ENCODE assay signal across 24 cellular contexts in genomic region chr4:94357624-94358023, GRCh38. TPM values are rescaled to one million over a fixed set of nuclear protein-coding genes. Genes with fewer than 3 reads are reported as not detected.
DNase-seq lines count a peak whose midpoint lies in the region; ATAC-seq and TF ChIP-seq lines count a peak whose summit lies in the region.
"Had no signal": no experiment of that assay in that cellular context is flagged by ENCODE, and none has a peak within 500 bp of the region (broad histone marks: within the 10 kb centered on the region; RNA-seq: fewer than 3 reads in every experiment).

No MANE protein-coding gene starts in this region.

- DNase-seq in MCF 10A (ENCODE audit: unreplicated experiment) (peak; percentile 22), breast epithelium (ENCODE audit: low spot score in 2 of 2) (no peak), amniotic epithelial cell (ENCODE audit: low read depth) (peak; percentile 21), fibroblast of pulmonary artery (ENCODE audit: low read depth) (peak; percentile 27), amniotic stem cell (lab: John Stamatoyannopoulos, UW) (no peak)
- DNase-seq in stimulated activated effector memory CD8-positive, alpha-beta T cell treated with anti-CD3 and anti-CD28 coated beads, Interleukin-12 subunit alpha, Interleukin-12 subunit beta, amount 100 ng/mL, for 72 hours (ENCODE audit: low spot score in 2 of 2): no peak
- DNase-seq: 8988T; AML-193; C1 segment of cervical spinal cord; CD8-positive, alpha-beta T cell; DMS53; H7; NCI-H1105 treated with DMSO at 0.1 percent for 48 hours; NCI-H1694; NCI-H2081; NCI-H2171; NCI-H446; NCI-H526 treated with DMSO at 0.1 percent for 48 hours; OCI-M1; Right ventricle myocardium superior had no signal

- no peak overlapping the region for H3K4me3 Mint-ChIP-seq in MCF 10A (ENCODE audit: unreplicated experiment)
- H3K4me3 Mint-ChIP-seq in stimulated activated effector memory CD8-positive, alpha-beta T cell treated with anti-CD3 and anti-CD28 coated beads, Interleukin-12 subunit alpha, Interleukin-12 subunit beta, amount 100 ng/mL, for 72 hours: no peak overlapping the region
- H3K4me3 Mint-ChIP-seq: CD8-positive, alpha-beta T cell had no signal

- H3K4me1 ChIP-seq in breast epithelium (no peaks in the 10 kb centered on the region), skeletal muscle satellite cell (ENCODE audit: control insufficient read depth, insufficient read depth, low read length) (peaks cover 5% of the 10 kb centered on the region)

- intact Hi-C loops in MCF 10A (cut with micrococcal nuclease): no loop called here
- intact Hi-C loops in breast epithelium (cut with DNase I; ENCODE audit: low total_unique reads): no loop called here

- H3K4me2 ChIP-seq in skeletal muscle satellite cell (ENCODE audit: low read length): peak overlapping the region; percentile 9

- TF ChIP-seq CTCF in MCF 10A (IDR thresholded peaks at IDR 0.05; ENCODE audit: unreplicated experiment) (no peak), breast epithelium (IDR thresholded peaks at IDR 0.05) (no peak), fibroblast of pulmonary artery (IDR thresholded peaks at IDR 0.05; ENCODE audit: low read length, missing control alignments) (no peak)

- no peaks in the 10 kb centered on the region for H3K27me3 ChIP-seq in breast epithelium
- H3K27me3 ChIP-seq in skeletal muscle satellite cell (ENCODE audit: control insufficient read depth, insufficient read depth, low read length): no peaks in the 10 kb centered on the region

- H3K4me1 Mint-ChIP-seq in MCF 10A (ENCODE audit: insufficient read depth, unreplicated experiment): peaks cover 11% of the 10 kb centered on the region
- no peaks in the 10 kb centered on the region for H3K4me1 Mint-ChIP-seq in stimulated activated effector memory CD8-positive, alpha-beta T cell treated with anti-CD3 and anti-CD28 coated beads, Interleukin-12 subunit alpha, Interleukin-12 subunit beta, amount 100 ng/mL, for 72 hours

- H3K27ac ChIP-seq in breast epithelium: no peak overlapping the region

- H3K9me3 ChIP-seq in breast epithelium (no peaks in the 10 kb centered on the region), skeletal muscle satellite cell (replicated peaks; ENCODE audit: low read length) (no peaks in the 10 kb centered on the region)

- CTCF ChIA-PET in MCF 10A (lab: Yijun Ruan, JAX): no interaction called here

- no TSS peak for BruUV-seq in MCF 10A (replicated peaks; lab: Mats Ljungman, UMichigan)

- H3K9ac ChIP-seq in skeletal muscle satellite cell (ENCODE audit: low read depth, low read length): no peak overlapping the region

- H3K27me3 Mint-ChIP-seq in MCF 10A (ENCODE audit: insufficient read depth, unreplicated experiment): no peaks in the 10 kb centered on the region

- peaks cover 5% of the 10 kb centered on the region for H3K36me3 Mint-ChIP-seq in MCF 10A (ENCODE audit: insufficient read depth, unreplicated experiment)
- no peaks in the 10 kb centered on the region for H3K36me3 Mint-ChIP-seq in stimulated activated effector memory CD8-positive, alpha-beta T cell treated with anti-CD3 and anti-CD28 coated beads, Interleukin-12 subunit alpha, Interleukin-12 subunit beta, amount 100 ng/mL, for 72 hours
- H3K36me3 Mint-ChIP-seq: CD8-positive, alpha-beta T cell had no signal

- POLR2A ChIA-PET in MCF 10A (lab: Yijun Ruan, JAX): no interaction called here

- H3K36me3 ChIP-seq in breast epithelium (no peaks in the 10 kb centered on the region), skeletal muscle satellite cell (ENCODE audit: insufficient read depth, low read length) (no peaks in the 10 kb centered on the region)

- no peak for ATAC-seq in stimulated activated effector memory CD8-positive, alpha-beta T cell treated with anti-CD3 and anti-CD28 coated beads, Interleukin-12 subunit alpha, Interleukin-12 subunit beta, amount 100 ng/mL, for 72 hours
- ATAC-seq in HG02981 (IDR thresholded peaks at IDR 0.05; ENCODE audit: unreplicated experiment): no peak
- ATAC-seq: CD8-positive, alpha-beta T cell had no signal

- H3K9me3 Mint-ChIP-seq in MCF 10A (ENCODE audit: unreplicated experiment): no peaks in the 10 kb centered on the region
- H3K9me3 Mint-ChIP-seq in stimulated activated effector memory CD8-positive, alpha-beta T cell treated with anti-CD3 and anti-CD28 coated beads, Interleukin-12 subunit alpha, Interleukin-12 subunit beta, amount 100 ng/mL, for 72 hours: no peaks in the 10 kb centered on the region
- H3K9me3 Mint-ChIP-seq: CD8-positive, alpha-beta T cell had no signal

- H3K4me3 ChIP-seq in breast epithelium (no peak overlapping the region), fibroblast of pulmonary artery (replicated peaks; ENCODE audit: low read depth, low read length) (no peak overlapping the region), skeletal muscle satellite cell (ENCODE audit: low read length) (no peak overlapping the region)

- no peak for TF ChIP-seq POLR2A in breast epithelium (IDR thresholded peaks at IDR 0.05)

- no peak overlapping the region for H3K27ac Mint-ChIP-seq in MCF 10A (ENCODE audit: low read depth, unreplicated experiment)
- no peak overlapping the region for H3K27ac Mint-ChIP-seq in stimulated activated effector memory CD8-positive, alpha-beta T cell treated with anti-CD3 and anti-CD28 coated beads, Interleukin-12 subunit alpha, Interleukin-12 subunit beta, amount 100 ng/mL, for 72 hours
- H3K27ac Mint-ChIP-seq: CD8-positive, alpha-beta T cell had no signal

RNA-seq across cellular contexts. Expression of gene HPGDS, which starts 15.0 kb away (rescaled TPM):
- total RNA-seq in MCF 10A (2022): not detected in 2 replicates
- total RNA-seq in breast epithelium: 1 to 10 TPM in 2 of 3 donors, under 1 TPM in 1; 0.98 to 7.5 (median 2.0) TPM
- not detected in 2 replicates for total RNA-seq in skeletal muscle satellite cell (2012; rRNA removed)
- total RNA-seq: CD8-positive, alpha-beta T cell; RPMI7951; SK-MEL-5 had no signal

Comparison
In these comparisons a context has a peak if more than half of its experiments do, and no peak if none do; other contexts are left out.
1. DNase-seq: peak in MCF 10A (single experiment), amniotic epithelial cell (single experiment) and fibroblast of pulmonary artery (single experiment); none in breast epithelium (0 of 2), amniotic stem cell (single experiment) and stimulated activated effector memory CD8-positive, alpha-beta T cell treated with anti-CD3 and anti-CD28 coated beads, Interleukin-12 subunit alpha, Interleukin-12 subunit beta, amount 100 ng/mL, for 72 hours (0 of 2).